In genomic region chr7:88218836-88219605, GRCh38 we compare ENCODE assay signal across 8 cellular contexts. TPM values are rescaled to one million over a fixed set of nuclear protein-coding genes. Genes with fewer than 3 reads are reported as not detected.
DNase-seq lines count a peak whose midpoint lies in the region; ATAC-seq and TF ChIP-seq lines count a peak whose summit lies in the region.

No MANE protein-coding gene starts in this region.

- H3K27ac Mint-ChIP-seq in activated CD8-positive, alpha-beta memory T cell treated with anti-CD3 and anti-CD28 coated beads, Interleukin-2, amount 10 ng/mL, durations not matched to agents 7 days and 5 days = peak overlapping the region; percentile 96

- H3K9me3 Mint-ChIP-seq in activated CD8-positive, alpha-beta memory T cell treated with anti-CD3 and anti-CD28 coated beads, Interleukin-2, amount 10 ng/mL, durations not matched to agents 7 days and 5 days (ENCODE audit: low read depth) = no peaks in the 10 kb centered on the region

- peaks cover 37% of the 10 kb centered on the region for H3K4me1 Mint-ChIP-seq in activated CD8-positive, alpha-beta memory T cell treated with anti-CD3 and anti-CD28 coated beads, Interleukin-2, amount 10 ng/mL, durations not matched to agents 7 days and 5 days

- H3K9me3 ChIP-seq in mucosa of stomach (ENCODE audit: control insufficient read depth, low read length) = no peaks in the 10 kb centered on the region

- H3K4me1 ChIP-seq in mucosa of stomach (ENCODE audit: control insufficient read depth, insufficient read depth, low read length) = peaks cover 14% of the 10 kb centered on the region

- peaks cover 33% of the 10 kb centered on the region for H3K36me3 Mint-ChIP-seq in activated CD8-positive, alpha-beta memory T cell treated with anti-CD3 and anti-CD28 coated beads, Interleukin-2, amount 10 ng/mL, durations not matched to agents 7 days and 5 days

- H3K36me3 ChIP-seq in mucosa of stomach (ENCODE audit: control insufficient read depth, insufficient read depth, low read length) = peaks cover 2% of the 10 kb centered on the region

- H3K27ac ChIP-seq in temporal lobe (ENCODE audit: low read depth, low read length) = peak overlapping the region; percentile 38

- CTCF ChIA-PET in activated CD8-positive, alpha-beta memory T cell treated with anti-CD3 and anti-CD28 coated beads, Interleukin-2, amount 10 ng/mL, durations not matched to agents 7 days and 5 days (lab: Charles Lee) = interaction anchor here (0.6 to 1.6 kb wide), 2 partner anchors 7 to 631 kb away, joined by 4 to 5 read pairs; no protein-coding TSS in a partner anchor

- H3K4me3 ChIP-seq in AG10803 (ENCODE audit: low read length) = peak overlapping the region; percentile 90
- peak overlapping the region; percentile 95 for H3K4me3 ChIP-seq in epithelial cell of proximal tubule (ENCODE audit: low read depth, low read length)
- H3K4me3 ChIP-seq in mucosa of stomach (ENCODE audit: low read length) = peak overlapping the region; percentile 4

- TF ChIP-seq CTCF in AG10803 (conservative IDR thresholded peaks at IDR 0.05; ENCODE audit: low read length) = no peak
- no peak for TF ChIP-seq CTCF in epithelial cell of proximal tubule (conservative IDR thresholded peaks at IDR 0.05; ENCODE audit: low read depth, low read length)

- DNase-seq in AG10803 (ENCODE audit: low read depth) = peak; percentile 45
- DNase-seq in NCI-H526 treated with DMSO at 0.1 percent for 48 hours (lab: John Stamatoyannopoulos, UW) = peak; percentile 55
- DNase-seq in activated CD8-positive, alpha-beta memory T cell treated with anti-CD3 and anti-CD28 coated beads, Interleukin-2, amount 10 ng/mL, durations not matched to agents 7 days and 5 days = peak; percentile 66
- DNase-seq in epithelial cell of proximal tubule (ENCODE audit: low read depth) = no peak

- ATAC-seq in GM18867 (IDR thresholded peaks at IDR 0.05; ENCODE audit: unreplicated experiment) = peak; percentile 32
- ATAC-seq in HG03064 (IDR thresholded peaks at IDR 0.05; ENCODE audit: low read depth, unreplicated experiment) = peak; percentile 32
- peak; percentile 24 for ATAC-seq in activated CD8-positive, alpha-beta memory T cell treated with anti-CD3 and anti-CD28 coated beads, Interleukin-2, amount 10 ng/mL, durations not matched to agents 7 days and 5 days

- no peaks in the 10 kb centered on the region for H3K27me3 ChIP-seq in mucosa of stomach (ENCODE audit: control insufficient read depth, insufficient read depth, low read length)

- H3K27me3 Mint-ChIP-seq in activated CD8-positive, alpha-beta memory T cell treated with anti-CD3 and anti-CD28 coated beads, Interleukin-2, amount 10 ng/mL, durations not matched to agents 7 days and 5 days = no peaks in the 10 kb centered on the region

- H3K9ac ChIP-seq in mucosa of stomach (ENCODE audit: low read length) = peak overlapping the region; percentile 85

- H3K4me3 Mint-ChIP-seq in activated CD8-positive, alpha-beta memory T cell treated with anti-CD3 and anti-CD28 coated beads, Interleukin-2, amount 10 ng/mL, durations not matched to agents 7 days and 5 days = peak overlapping the region; percentile 99

RNA-seq across cellular contexts. Expression of gene SRI, which starts 0.8 kb away (rescaled TPM):
- total RNA-seq in activated CD8-positive, alpha-beta memory T cell treated with anti-CD3 and anti-CD28 coated beads, Interleukin-2, amount 10 ng/mL, durations not matched to agents 7 days and 5 days = 100 to 1,000 TPM; 187 to 243 TPM
- total RNA-seq in epithelial cell of proximal tubule (92.0 and 154 TPM in 2 replicates), temporal lobe (70.8 TPM)

Comparison
In these comparisons a context has a peak if more than half of its experiments do, and no peak if none do; other contexts are left out.
1. H3K4me3 ChIP-seq: peak in every context shown above with its lines; median percentile 95 in epithelial cell of proximal tubule; 90 in AG10803; 4 in mucosa of stomach.